27 cellular contexts compared by ENCODE assay signal in the genomic region with DNA sequence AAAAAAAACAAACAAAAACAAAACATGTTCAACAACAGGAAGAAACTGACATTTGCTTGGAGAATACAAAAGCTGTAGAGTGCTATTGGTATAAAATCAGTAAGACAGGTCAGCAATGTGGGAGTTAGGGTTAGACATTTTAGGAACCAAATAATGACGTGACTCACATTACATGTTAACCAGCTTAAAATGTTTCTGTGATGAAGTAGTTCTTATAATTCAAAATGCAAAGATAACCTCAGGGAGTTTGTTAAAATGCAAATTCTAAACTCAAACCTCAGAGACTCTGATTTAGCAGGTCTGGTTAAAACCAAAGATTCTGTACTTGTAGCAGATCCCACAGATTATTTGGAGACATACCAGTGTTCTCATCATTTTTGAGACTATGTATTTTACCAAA.
DNase-seq lines count a peak whose midpoint lies in the region; ATAC-seq and TF ChIP-seq lines count a peak whose summit lies in the region.
"Had no signal": no experiment of that assay in that cellular context is flagged by ENCODE, and none has a peak within 500 bp of the region (broad histone marks: within the 10 kb centered on the region; RNA-seq: fewer than 3 reads in every experiment).

No MANE protein-coding gene starts in this region.

- no peaks in the 10 kb centered on the region for H3K27me3 Mint-ChIP-seq in osteocyte (ENCODE audit: unreplicated experiment)
- H3K27me3 Mint-ChIP-seq in CD8-positive, alpha-beta T cell (ENCODE audit: low read depth) = no peaks in the 10 kb centered on the region
- H3K27me3 Mint-ChIP-seq: central memory CD8-positive, alpha-beta T cell; naive B cell; T-cell had no signal

- H3K4me3 Mint-ChIP-seq in osteocyte (ENCODE audit: unreplicated experiment) = no peak overlapping the region
- no peak overlapping the region for H3K4me3 Mint-ChIP-seq in CD8-positive, alpha-beta T cell
- H3K4me3 Mint-ChIP-seq: activated CD8-positive, alpha-beta T cell treated with anti-CD3 and anti-CD28 coated beads, Interleukin-2, amount 10 ng/mL, durations not matched to agents 7 days and 5 days; central memory CD8-positive, alpha-beta T cell; naive B cell; stimulated activated effector memory CD8-positive, alpha-beta T cell treated with anti-CD3 and anti-CD28 coated beads, Interleukin-12 subunit alpha, Interleukin-12 subunit beta, amount 100 ng/mL, for 72 hours; T-cell had no signal

- in situ Hi-C loops in brain microvascular endothelial cell (cut with HindIII; ENCODE audit: low pct_ligation_motif_present, low sequenced_read_pairs) = no loop called here

- no peaks in the 10 kb centered on the region for H3K9me3 ChIP-seq in vagina
- no peaks in the 10 kb centered on the region for H3K9me3 ChIP-seq in CD8-positive, alpha-beta T cell (ENCODE audit: low read length)
- H3K9me3 ChIP-seq: A549 had no signal

- POLR2A ChIA-PET in CD8-positive, alpha-beta T cell (lab: Charles Lee) = no interaction called here

- H3K4me1 ChIP-seq in vagina = no peaks in the 10 kb centered on the region
- no peaks in the 10 kb centered on the region for H3K4me1 ChIP-seq in CD8-positive, alpha-beta T cell (ENCODE audit: insufficient read depth, low read length)
- H3K4me1 ChIP-seq: A549, heart right ventricle, spleen, suprapubic skin had no signal

- H3K36me3 ChIP-seq in brain microvascular endothelial cell (replicated peaks) = no peaks in the 10 kb centered on the region
- H3K36me3 ChIP-seq in vagina = no peaks in the 10 kb centered on the region
- H3K36me3 ChIP-seq in CD8-positive, alpha-beta T cell (ENCODE audit: insufficient read depth, low read length) = no peaks in the 10 kb centered on the region
- H3K36me3 ChIP-seq: heart right ventricle, spleen, suprapubic skin had no signal

- H3K4me3 ChIP-seq in AG10803 (ENCODE audit: low read length) = no peak overlapping the region
- H3K4me3 ChIP-seq in brain microvascular endothelial cell (ENCODE audit: low read depth, low read length) = no peak overlapping the region
- no peak overlapping the region for H3K4me3 ChIP-seq in vagina
- H3K4me3 ChIP-seq in CD8-positive, alpha-beta T cell (ENCODE audit: low read depth, low read length) = no peak overlapping the region
- H3K4me3 ChIP-seq: A549, heart right ventricle, spleen, suprapubic skin had no signal

- intact Hi-C loops in vagina (cut with DNase I) = no loop called here
- intact Hi-C loops in CD8-positive, alpha-beta T cell (cut with DNase I, micrococcal nuclease) = no loop called here

- TF ChIP-seq CTCF in AG10803 (conservative IDR thresholded peaks at IDR 0.05; ENCODE audit: low read length) = no peak
- no peak for TF ChIP-seq CTCF in brain microvascular endothelial cell (IDR thresholded peaks at IDR 0.05; ENCODE audit: low read depth, low read length, missing control alignments)
- no peak for TF ChIP-seq CTCF in osteocyte (IDR thresholded peaks at IDR 0.05)
- no peak for TF ChIP-seq CTCF in vagina (IDR thresholded peaks at IDR 0.05)
- TF ChIP-seq CTCF in CD8-positive, alpha-beta T cell (IDR thresholded peaks at IDR 0.05) = no peak

- H3K36me3 Mint-ChIP-seq in osteocyte (ENCODE audit: unreplicated experiment) = peaks cover 3% of the 10 kb centered on the region
- no peaks in the 10 kb centered on the region for H3K36me3 Mint-ChIP-seq in CD8-positive, alpha-beta T cell
- H3K36me3 Mint-ChIP-seq: naive B cell; stimulated activated effector memory CD8-positive, alpha-beta T cell treated with anti-CD3 and anti-CD28 coated beads, Interleukin-12 subunit alpha, Interleukin-12 subunit beta, amount 100 ng/mL, for 72 hours; T-cell had no signal

- H3K27me3 ChIP-seq in brain microvascular endothelial cell (replicated peaks) = no peaks in the 10 kb centered on the region
- H3K27me3 ChIP-seq in vagina = no peaks in the 10 kb centered on the region
- no peaks in the 10 kb centered on the region for H3K27me3 ChIP-seq in CD8-positive, alpha-beta T cell (ENCODE audit: insufficient read depth, low read length)
- H3K27me3 ChIP-seq: heart right ventricle, spleen, suprapubic skin had no signal

- CTCF ChIA-PET in CD8-positive, alpha-beta T cell (lab: Charles Lee) = no interaction called here

- no peak for TF ChIP-seq POLR2A in vagina (IDR thresholded peaks at IDR 0.05)

- H3K27ac ChIP-seq in brain microvascular endothelial cell (peak overlapping the region; percentile 9), vagina (no peak overlapping the region)
- no peak overlapping the region for H3K27ac ChIP-seq in CD8-positive, alpha-beta T cell (ENCODE audit: low read depth, low read length)
- H3K27ac ChIP-seq: A549, heart right ventricle, spleen, suprapubic skin had no signal

- no peak for ATAC-seq in GM21381 (IDR thresholded peaks at IDR 0.05; ENCODE audit: unreplicated experiment)
- no peak for ATAC-seq in CD8-positive, alpha-beta T cell
- ATAC-seq: A549; activated CD4-positive, CD25-positive, alpha-beta regulatory T cell treated with anti-CD3 and anti-CD28 coated beads, Interleukin-2, amount 50 U/mL, for 24 hours; activated CD8-positive, alpha-beta T cell treated with anti-CD3 and anti-CD28 coated beads, Interleukin-2, amount 10 ng/mL, durations not matched to agents 7 days and 5 days; heart right ventricle; left lobe of liver; Panc1; stimulated activated effector memory CD8-positive, alpha-beta T cell treated with anti-CD3 and anti-CD28 coated beads, Interleukin-12 subunit alpha, Interleukin-12 subunit beta, amount 100 ng/mL, for 72 hours; T-cell had no signal

- H3K4me1 Mint-ChIP-seq in osteocyte (ENCODE audit: unreplicated experiment) = peaks cover 35% of the 10 kb centered on the region
- H3K4me1 Mint-ChIP-seq in CD8-positive, alpha-beta T cell (ENCODE audit: low read depth) = no peaks in the 10 kb centered on the region
- H3K4me1 Mint-ChIP-seq: central memory CD8-positive, alpha-beta T cell; naive B cell; stimulated activated effector memory CD8-positive, alpha-beta T cell treated with anti-CD3 and anti-CD28 coated beads, Interleukin-12 subunit alpha, Interleukin-12 subunit beta, amount 100 ng/mL, for 72 hours; T-cell had no signal

- H3K27ac Mint-ChIP-seq in osteocyte (ENCODE audit: unreplicated experiment) = no peak overlapping the region
- no peak overlapping the region for H3K27ac Mint-ChIP-seq in CD8-positive, alpha-beta T cell
- H3K27ac Mint-ChIP-seq: activated CD8-positive, alpha-beta T cell treated with anti-CD3 and anti-CD28 coated beads, Interleukin-2, amount 10 ng/mL, durations not matched to agents 7 days and 5 days; stimulated activated effector memory CD8-positive, alpha-beta T cell treated with anti-CD3 and anti-CD28 coated beads, Interleukin-12 subunit alpha, Interleukin-12 subunit beta, amount 100 ng/mL, for 72 hours; T-cell had no signal

- DNase-seq in AG10803 (ENCODE audit: low read depth) = peak; percentile 31
- DNase-seq in LHCN-M2 (ENCODE audit: low read depth) = peak; percentile 41
- no peak for DNase-seq in brain microvascular endothelial cell
- DNase-seq in kidney tubule cell (ENCODE audit: low spot score) = peak; percentile 6
- DNase-seq in osteocyte (ENCODE audit: extremely low spot score, unreplicated experiment) = no peak
- DNase-seq in vagina (ENCODE audit: extremely low spot score in 2 of 2) = no peak
- no peak for DNase-seq in CD8-positive, alpha-beta T cell
- DNase-seq: activated CD8-positive, alpha-beta T cell treated with anti-CD3 and anti-CD28 coated beads, Interleukin-2, amount 10 ng/mL, durations not matched to agents 7 days and 5 days; activated effector memory CD4-positive, alpha-beta T cell treated with anti-CD3 and anti-CD28 coated beads, Interleukin-2, amount 50 U/mL, for 16 hours; C1 segment of cervical spinal cord; heart right ventricle; mesendoderm; naive B cell; NCI-H1694; nucleus accumbens; SIG-M5; spleen; stimulated activated CD4-positive, alpha-beta T cell treated with anti-CD3 and anti-CD28 coated beads, Interleukin-2, amount 100 ng/mL, for 48 hours; T-cell had no signal

- peaks cover 4% of the 10 kb centered on the region for H3K9me3 Mint-ChIP-seq in osteocyte (ENCODE audit: unreplicated experiment)
- H3K9me3 Mint-ChIP-seq in CD8-positive, alpha-beta T cell = no peaks in the 10 kb centered on the region
- H3K9me3 Mint-ChIP-seq: central memory CD8-positive, alpha-beta T cell; stimulated activated effector memory CD8-positive, alpha-beta T cell treated with anti-CD3 and anti-CD28 coated beads, Interleukin-12 subunit alpha, Interleukin-12 subunit beta, amount 100 ng/mL, for 72 hours had no signal

Comparison
In these comparisons a context has a peak if more than half of its experiments do, and no peak if none do; other contexts are left out.
1. DNase-seq: peak in AG10803 (single experiment), LHCN-M2 (single experiment) and kidney tubule cell (single experiment); none in brain microvascular endothelial cell (single experiment), osteocyte (single experiment), vagina (0 of 2) and CD8-positive, alpha-beta T cell (0 of 7).